16 cellular contexts compared by ENCODE assay signal in genomic region chr17:81071761-81072741, GRCh38. TPM values are rescaled to one million over a fixed set of nuclear protein-coding genes. Genes with fewer than 3 reads are reported as not detected.
DNase-seq lines count a peak whose midpoint lies in the region; ATAC-seq and TF ChIP-seq lines count a peak whose summit lies in the region.
"Had no signal": no experiment of that assay in that cellular context is flagged by ENCODE, and none has a peak within 500 bp of the region (broad histone marks: within the 10 kb centered on the region; RNA-seq: fewer than 3 reads in every experiment).

No MANE protein-coding gene starts in this region.

- H3K27ac Mint-ChIP-seq in endothelial cell (ENCODE audit: unreplicated experiment), result no peak overlapping the region
- H3K27ac Mint-ChIP-seq: activated CD4-positive, alpha-beta memory T cell treated with anti-CD3 and anti-CD28 coated beads for 36 hours had no signal

- H3K4me2 ChIP-seq in BLaER1, result peak overlapping the region; percentile 71

- H3K4me1 ChIP-seq in BLaER1, result peaks cover 55% of the 10 kb centered on the region
- H3K4me1 ChIP-seq in mucosa of descending colon (ENCODE audit: low read depth), result no peaks in the 10 kb centered on the region
- peaks cover 0 to 4% of the 10 kb centered on the region in 2 donors for H3K4me1 ChIP-seq in gastrocnemius medialis

- H3K36me3 ChIP-seq in BLaER1, result no peaks in the 10 kb centered on the region
- H3K36me3 ChIP-seq in mucosa of descending colon (ENCODE audit: low read depth), result no peaks in the 10 kb centered on the region
- H3K36me3 ChIP-seq in gastrocnemius medialis, result no peaks in the 10 kb centered on the region

- no peaks in the 10 kb centered on the region for H3K9me3 ChIP-seq in BLaER1
- no peaks in the 10 kb centered on the region for H3K9me3 ChIP-seq in mucosa of descending colon
- H3K9me3 ChIP-seq in gastrocnemius medialis, result no peaks in the 10 kb centered on the region

- H3K36me3 Mint-ChIP-seq in endothelial cell (ENCODE audit: low read depth, unreplicated experiment), result peaks cover 23% of the 10 kb centered on the region
- H3K36me3 Mint-ChIP-seq: activated CD4-positive, alpha-beta memory T cell treated with anti-CD3 and anti-CD28 coated beads for 36 hours had no signal

- H3K4me3 ChIP-seq in BLaER1 (no peak overlapping the region), mucosa of descending colon (no peak overlapping the region), gastrocnemius medialis (no peak overlapping the region)

- peaks cover 11% of the 10 kb centered on the region for H3K4me1 Mint-ChIP-seq in endothelial cell (ENCODE audit: unreplicated experiment)

- DNase-seq in endothelial cell (ENCODE audit: low spot score), result no peak
- no peak for DNase-seq in mucosa of descending colon
- no peak for DNase-seq in T-helper 1 cell
- no peak for DNase-seq in 8988T
- no peak for DNase-seq in gastrocnemius medialis
- DNase-seq in NCI-H774 (lab: John Stamatoyannopoulos, UW), result no peak
- DNase-seq: activated CD4-positive, alpha-beta memory T cell treated with anti-CD3 and anti-CD28 coated beads for 36 hours; activated naive CD4-positive, alpha-beta T cell treated with anti-CD3 and anti-CD28 coated beads, Interleukin-2, amount 50 U/mL, for 16 hours; activated T-cell treated with anti-CD3 and anti-CD28 coated beads, Interleukin-2, amount 50 U/mL, for 1 hour; mesenchymal stem cell; NCI-H2029; nephron progenitor cell; stimulated activated CD4-positive, alpha-beta T cell treated with anti-CD3 and anti-CD28 coated beads, Interleukin-12 subunit alpha, Interleukin-12 subunit beta, amount 100 ng/mL, for 4 hours had no signal

- no peaks in the 10 kb centered on the region for H3K9me3 Mint-ChIP-seq in endothelial cell (ENCODE audit: unreplicated experiment)
- H3K9me3 Mint-ChIP-seq: activated CD4-positive, alpha-beta memory T cell treated with anti-CD3 and anti-CD28 coated beads for 36 hours; nephron progenitor cell had no signal

- in situ Hi-C loops in gastrocnemius medialis (cut with MboI; ENCODE audit: low sequenced_read_pairs in 4 of 4), result no loop called here

- H4K20me1 ChIP-seq in BLaER1, result peaks cover 85% of the 10 kb centered on the region

- peak overlapping the region; percentile 42 for H3K4me3 Mint-ChIP-seq in endothelial cell (ENCODE audit: unreplicated experiment)
- H3K4me3 Mint-ChIP-seq: activated CD4-positive, alpha-beta memory T cell treated with anti-CD3 and anti-CD28 coated beads for 36 hours; nephron progenitor cell had no signal

- H3K27me3 Mint-ChIP-seq in endothelial cell (ENCODE audit: unreplicated experiment), result peaks cover 19% of the 10 kb centered on the region
- H3K27me3 Mint-ChIP-seq: activated CD4-positive, alpha-beta memory T cell treated with anti-CD3 and anti-CD28 coated beads for 36 hours had no signal

- intact Hi-C loops in mucosa of descending colon (cut with DNase I, micrococcal nuclease), result no loop called here
- intact Hi-C loops in gastrocnemius medialis (cut with DNase I; ENCODE audit: low total_unique reads), result no loop called here

- ATAC-seq in mucosa of descending colon, result peak; percentile 84
- no peak for ATAC-seq in gastrocnemius medialis
- ATAC-seq: Right ventricle myocardium inferior had no signal

- no peak for TF ChIP-seq CTCF in endothelial cell (IDR thresholded peaks at IDR 0.05; ENCODE audit: unreplicated experiment)
- no peak for TF ChIP-seq CTCF in mucosa of descending colon (IDR thresholded peaks at IDR 0.05)
- no peak for TF ChIP-seq CTCF in gastrocnemius medialis (IDR thresholded peaks at IDR 0.05 in 4 of 5, conservative IDR thresholded peaks at IDR 0.05 in 1 of 5)

- H3K27ac ChIP-seq in BLaER1, result no peak overlapping the region
- no peak overlapping the region for H3K27ac ChIP-seq in gastrocnemius medialis

- no peak for TF ChIP-seq POLR2A in gastrocnemius medialis (IDR thresholded peaks at IDR 0.05)

- no peak overlapping the region for H3K9ac ChIP-seq in BLaER1

- H3K27me3 ChIP-seq in BLaER1 (peaks cover 99% of the 10 kb centered on the region), gastrocnemius medialis (no peaks in the 10 kb centered on the region)

TF ChIP-seq in PFSK-1, 5 proteins besides CTCF, POLR2A, EP300 and RAD21:
- no peak for TF ChIP-seq FOXP2 (optimal IDR thresholded peaks at IDR 0.05; ENCODE audit: borderline replicate concordance, extremely low read depth, extremely low read length, insufficient read depth)
- TF ChIP-seq POLR2AphosphoS5 (IDR thresholded peaks at IDR 0.05; ENCODE audit: low read depth, low read length), result 0 out of 2 replicates have a peak, but pooled peaks have one; percentile 13

RNA-seq across cellular contexts. Expression of gene BAIAP2, which starts 37.1 kb away (rescaled TPM):
- 294 TPM for polyA plus RNA-seq in PFSK-1 (2012; ENCODE audit: insufficient read length, low read depth)
- total RNA-seq in endothelial cell (ENCODE audit: unreplicated experiment) (67.8 TPM), mucosa of descending colon (10 to 100 TPM; 11.6 to 76.7 (median 19.4) TPM), gastrocnemius medialis (10 to 100 TPM in 3 of 4 donors, 1 to 10 TPM in 1; 7.3 to 36.1 (median 15.4) TPM)
